Comparison of ENCODE assay signal across 17 cellular contexts in genomic region chr9:88026133-88026510, GRCh38. TPM values are rescaled to one million over a fixed set of nuclear protein-coding genes. Genes with fewer than 3 reads are reported as not detected.
DNase-seq lines count a peak whose midpoint lies in the region; ATAC-seq and TF ChIP-seq lines count a peak whose summit lies in the region.
"Had no signal": no experiment of that assay in that cellular context is flagged by ENCODE, and none has a peak within 500 bp of the region (broad histone marks: within the 10 kb centered on the region; RNA-seq: fewer than 3 reads in every experiment).

No MANE protein-coding gene starts in this region.

- TF ChIP-seq CTCF in osteoblast (IDR thresholded peaks at IDR 0.05; ENCODE audit: extremely low read depth, low read depth, low read length) = no peak

- no peaks in the 10 kb centered on the region for H4K20me1 ChIP-seq in osteoblast (ENCODE audit: insufficient read depth, low read length)

- no peak for ATAC-seq in GM19395 (IDR thresholded peaks at IDR 0.05; ENCODE audit: unreplicated experiment)
- ATAC-seq: K562 had no signal

- H3K27me3 ChIP-seq in HAP-1 (ENCODE audit: low read depth) (no peaks in the 10 kb centered on the region), iPS DF 6.9 (ENCODE audit: control insufficient read depth, insufficient read depth, low read length) (no peaks in the 10 kb centered on the region), osteoblast (ENCODE audit: insufficient read depth, low read length) (peaks cover 5% of the 10 kb centered on the region)
- H3K27me3 ChIP-seq: BE2C had no signal

- no peaks in the 10 kb centered on the region for H3K79me2 ChIP-seq in osteoblast (ENCODE audit: insufficient read depth, low read length)

- H3K36me3 ChIP-seq in HAP-1 (replicated peaks) = no peaks in the 10 kb centered on the region
- H3K36me3 ChIP-seq in iPS DF 6.9 (ENCODE audit: control insufficient read depth, insufficient read depth, low read length) = no peaks in the 10 kb centered on the region
- H3K36me3 ChIP-seq in osteoblast (ENCODE audit: insufficient read depth, low read length) = no peaks in the 10 kb centered on the region
- H3K36me3 ChIP-seq: BE2C had no signal

- no peak overlapping the region for H2AFZ ChIP-seq in osteoblast (ENCODE audit: low read length)

- H3K4me2 ChIP-seq in osteoblast (ENCODE audit: insufficient read depth, low read length) = no peak overlapping the region

- WGBS in iPS DF 6.9 (ENCODE audit: insufficient coverage, insufficient read length) = no CpG with 5 or more reads among the region's 2 CpGs

- DNase-seq in HAP-1 (ENCODE audit: low spot score in 2 of 2) (peak; percentile 4 to 9), amniotic epithelial cell (ENCODE audit: low read depth) (peak; percentile 18), iPS DF 6.9 (ENCODE audit: low read depth, low spot score) (no peak), NOMO-1 treated with dmso at 0.1 percent for 144 hours (lab: John Stamatoyannopoulos, UW; ENCODE audit: unreplicated experiment) (no peak), osteoblast (ENCODE audit: insufficient read length, low spot score, missing footprints) (no peak)
- DNase-seq: ACHN; BE2C; C1 segment of cervical spinal cord; CD4-positive, CD25-positive, alpha-beta regulatory T cell; CD8-positive, alpha-beta memory T cell; COR-L47; DMS 273 treated with DMSO at 0.1 percent for 48 hours; DMS53; GDM1; IMR-90 had no signal

- no peak overlapping the region for H3K4me3 ChIP-seq in HAP-1
- no peak overlapping the region for H3K4me3 ChIP-seq in iPS DF 6.9 (ENCODE audit: low read length)
- no peak overlapping the region for H3K4me3 ChIP-seq in osteoblast (ENCODE audit: insufficient read depth, low read length)
- H3K4me3 ChIP-seq: K562 had no signal

- H3K27ac ChIP-seq in iPS DF 6.9 (ENCODE audit: low read length) = peak overlapping the region; percentile 53
- H3K27ac ChIP-seq in osteoblast (ENCODE audit: low read depth, low read length) = no peak overlapping the region

- H3K4me1 ChIP-seq in HAP-1 = no peaks in the 10 kb centered on the region
- peaks cover 6% of the 10 kb centered on the region for H3K4me1 ChIP-seq in iPS DF 6.9 (ENCODE audit: control insufficient read depth, insufficient read depth, low read length)
- no peaks in the 10 kb centered on the region for H3K4me1 ChIP-seq in osteoblast (ENCODE audit: insufficient read depth, low read length)
- H3K4me1 ChIP-seq: BE2C had no signal

- no peaks in the 10 kb centered on the region for H3K9me3 ChIP-seq in HAP-1
- no peaks in the 10 kb centered on the region for H3K9me3 ChIP-seq in iPS DF 6.9 (ENCODE audit: control insufficient read depth, insufficient read depth, low read length)
- H3K9me3 ChIP-seq in osteoblast (ENCODE audit: low read depth, low read length) = no peaks in the 10 kb centered on the region
- H3K9me3 ChIP-seq: BE2C had no signal

- in situ Hi-C loops in HAP-1 (cut with MboI; ENCODE audit: low sequenced_read_pairs) = no loop called here

RNA-seq across cellular contexts. Expression of gene CDK20, which starts 51.8 kb away (rescaled TPM):
- total RNA-seq in osteoblast = 6.8 and 9.4 TPM in 2 replicates

Comparison
In these comparisons a context has a peak if more than half of its experiments do, and no peak if none do; other contexts are left out.
1. DNase-seq: peak in HAP-1 (2 of 2) and amniotic epithelial cell (single experiment); none in iPS DF 6.9 (single experiment), NOMO-1 treated with dmso at 0.1 percent for 144 hours (single experiment) and osteoblast (single experiment).